In the genomic region with DNA sequence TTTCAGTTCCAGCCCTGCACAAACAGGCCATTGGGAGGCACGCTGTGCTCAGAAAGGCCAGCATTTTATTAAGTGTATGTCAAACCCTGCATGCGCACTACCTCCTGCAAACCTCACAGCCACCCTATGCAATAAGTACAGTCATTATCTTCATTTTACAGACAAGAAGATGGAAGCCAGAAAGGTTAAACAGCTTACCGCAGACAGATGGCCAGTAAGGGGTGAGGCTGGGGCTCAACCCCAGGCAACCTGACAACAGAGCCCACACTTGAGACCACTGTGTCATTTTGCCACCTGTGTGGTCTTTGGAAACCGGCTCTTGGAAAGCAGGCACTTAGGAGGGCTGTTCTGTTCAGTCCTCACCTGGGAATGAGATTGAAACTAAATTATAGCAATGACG, we compare ENCODE assay signal across 27 cellular contexts.
"Had no signal": no experiment of that assay in that cellular context is flagged by ENCODE, and none has a peak within 500 bp of the region (broad histone marks: within the 10 kb centered on the region; RNA-seq: fewer than 3 reads in every experiment).

No MANE protein-coding gene starts in this region.

- H3K9me2 ChIP-seq: SK-N-SH had no signal

- H3K4me3 ChIP-seq: cardiac muscle cell, Peyer's patch, SJCRH30 had no signal

- H3K9ac ChIP-seq: SK-N-SH had no signal

- H3K27ac Mint-ChIP-seq: activated B cell treated with CpG ODN at 0.5 μM for 24 hours; activated CD4-positive, alpha-beta memory T cell treated with anti-CD3 and anti-CD28 coated beads, Interleukin-2, amount 10 ng/mL, durations not matched to agents 7 days and 5 days; activated naive CD4-positive, alpha-beta T cell treated with anti-CD3 and anti-CD28 coated beads, Interleukin-2, amount 10 ng/mL, durations not matched to agents 7 days and 5 days; activated naive CD8-positive, alpha-beta T cell treated with anti-CD3 and anti-CD28 coated beads for 36 hours; activated T-cell treated with anti-CD3 and anti-CD28 coated beads, Interleukin-2, amount 50 U/mL, for 72 hours; activated T-helper 2 cell treated with anti-CD3 and anti-CD28 coated beads, Interferon-gamma antibody, Interleukin-2, Interleukin-4, amounts not matched to agents 10 μg/mL and 5 μg/mL and 100 μg/mL, durations not matched to agents 14 hours and 24 hours and 36 hours; T-helper 2 cell treated with Interferon-gamma antibody and Interleukin-4, amounts not matched to agents 5 μg/mL and 100 μg/mL, for 36 hours had no signal

- H3K36me3 ChIP-seq: brain microvascular endothelial cell, cardiac muscle cell, Peyer's patch, SJCRH30 had no signal

- H3K36me3 Mint-ChIP-seq: activated naive CD4-positive, alpha-beta T cell treated with anti-CD3 and anti-CD28 coated beads, Interleukin-2, amount 10 ng/mL, durations not matched to agents 7 days and 5 days; activated naive CD8-positive, alpha-beta T cell treated with anti-CD3 and anti-CD28 coated beads for 36 hours had no signal

- H3K9me3 Mint-ChIP-seq: activated CD4-positive, alpha-beta memory T cell treated with anti-CD3 and anti-CD28 coated beads, Interleukin-2, amount 10 ng/mL, durations not matched to agents 7 days and 5 days; activated naive CD4-positive, alpha-beta T cell treated with anti-CD3 and anti-CD28 coated beads, Interleukin-2, amount 10 ng/mL, durations not matched to agents 7 days and 5 days; activated naive CD8-positive, alpha-beta T cell treated with anti-CD3 and anti-CD28 coated beads for 36 hours; activated T-helper 2 cell treated with anti-CD3 and anti-CD28 coated beads, Interferon-gamma antibody, Interleukin-2, Interleukin-4, amounts not matched to agents 10 μg/mL and 5 μg/mL and 100 μg/mL, durations not matched to agents 14 hours and 24 hours and 36 hours; T-helper 2 cell treated with Interferon-gamma antibody and Interleukin-4, amounts not matched to agents 5 μg/mL and 100 μg/mL, for 36 hours had no signal

- DNase-seq: activated B cell treated with CpG ODN at 0.5 μM for 24 hours; activated CD4-positive, alpha-beta memory T cell treated with anti-CD3 and anti-CD28 coated beads, Interleukin-2, amount 10 ng/mL, durations not matched to agents 7 days and 5 days; activated CD4-positive, alpha-beta T cell treated with anti-CD3 and anti-CD28 coated beads for 1 hour; activated CD4-positive, alpha-beta T cell treated with anti-CD3 and anti-CD28 coated beads, Interleukin-2, amount 50 U/mL, for 1 hour; activated gamma-delta T cell treated with Interleukin-2 at 50 U/mL for 16 hours; activated naive CD4-positive, alpha-beta T cell treated with anti-CD3 and anti-CD28 coated beads, Interleukin-2, amount 10 ng/mL, durations not matched to agents 7 days and 5 days; activated naive CD8-positive, alpha-beta T cell treated with anti-CD3 and anti-CD28 coated beads for 36 hours; activated T-cell treated with anti-CD3 and anti-CD28 coated beads for 4 hours; activated T-cell treated with anti-CD3 and anti-CD28 coated beads, Interleukin-2, amount 50 U/mL, for 72 hours; brain microvascular endothelial cell; cerebellar nuclear complex; Karpas-422; MM.1S; NCI-H1105; NCI-H1694; NCI-H2029; NCI-H2107; NCI-H446 treated with DMSO at 0.1 percent for 48 hours; NCI-H526 treated with DMSO at 0.1 percent for 48 hours; Peyer's patch; Right ventricle myocardium superior; SJCRH30; SK-N-SH had no signal

- H3K27ac ChIP-seq: brain microvascular endothelial cell, cardiac muscle cell, Peyer's patch, RWPE1, SJCRH30 had no signal

- H3K4me3 Mint-ChIP-seq: activated B cell treated with CpG ODN at 0.5 μM for 24 hours; activated CD4-positive, alpha-beta memory T cell treated with anti-CD3 and anti-CD28 coated beads, Interleukin-2, amount 10 ng/mL, durations not matched to agents 7 days and 5 days; activated naive CD4-positive, alpha-beta T cell treated with anti-CD3 and anti-CD28 coated beads, Interleukin-2, amount 10 ng/mL, durations not matched to agents 7 days and 5 days; activated naive CD8-positive, alpha-beta T cell treated with anti-CD3 and anti-CD28 coated beads for 36 hours; activated T-cell treated with anti-CD3 and anti-CD28 coated beads, Interleukin-2, amount 50 U/mL, for 72 hours; T-helper 2 cell treated with Interferon-gamma antibody and Interleukin-4, amounts not matched to agents 5 μg/mL and 100 μg/mL, for 36 hours had no signal

- ATAC-seq: activated T-cell treated with anti-CD3 and anti-CD28 coated beads, Interleukin-2, amount 50 U/mL, for 72 hours had no signal

- H3K27me3 Mint-ChIP-seq: activated B cell treated with CpG ODN at 0.5 μM for 24 hours; activated CD4-positive, alpha-beta memory T cell treated with anti-CD3 and anti-CD28 coated beads, Interleukin-2, amount 10 ng/mL, durations not matched to agents 7 days and 5 days; activated naive CD4-positive, alpha-beta T cell treated with anti-CD3 and anti-CD28 coated beads, Interleukin-2, amount 10 ng/mL, durations not matched to agents 7 days and 5 days had no signal

- H3K27me3 ChIP-seq: brain microvascular endothelial cell, Peyer's patch, SJCRH30 had no signal

- H3K4me1 Mint-ChIP-seq: activated B cell treated with CpG ODN at 0.5 μM for 24 hours; activated CD4-positive, alpha-beta memory T cell treated with anti-CD3 and anti-CD28 coated beads, Interleukin-2, amount 10 ng/mL, durations not matched to agents 7 days and 5 days; activated naive CD4-positive, alpha-beta T cell treated with anti-CD3 and anti-CD28 coated beads, Interleukin-2, amount 10 ng/mL, durations not matched to agents 7 days and 5 days; activated naive CD8-positive, alpha-beta T cell treated with anti-CD3 and anti-CD28 coated beads for 36 hours had no signal

- H3K4me2 ChIP-seq: SK-N-SH had no signal

- H3K9me3 ChIP-seq: Peyer's patch, SJCRH30, SK-N-SH had no signal

- H3K4me1 ChIP-seq: Peyer's patch, SJCRH30 had no signal
